In genomic region chr11:44601471-44602370, GRCh38 we compare ENCODE assay signal across 1 cellular context.
TF ChIP-seq lines count a peak whose summit lies in the region.

No MANE protein-coding gene starts in this region.

TF ChIP-seq in H1, 55 proteins besides CTCF, POLR2A, EP300 and RAD21 (continued from another document):
- no peak for TF ChIP-seq HDAC6 (IDR thresholded peaks at IDR 0.05; ENCODE audit: low read depth, low read length)
